In genomic region chr17:44122825-44123355, GRCh38 we compare ENCODE assay signal across 8 cellular contexts. TPM values are rescaled to one million over a fixed set of nuclear protein-coding genes. Genes with fewer than 3 reads are reported as not detected.
DNase-seq lines count a peak whose midpoint lies in the region; ATAC-seq and TF ChIP-seq lines count a peak whose summit lies in the region.

No MANE protein-coding gene starts in this region.

- no peaks in the 10 kb centered on the region for H3K9me3 ChIP-seq in subcutaneous abdominal adipose tissue (ENCODE audit: control insufficient read depth in 5 of 5, low read length in 5 of 5)

- no peak for ATAC-seq in activated naive CD8-positive, alpha-beta T cell treated with anti-CD3 and anti-CD28 coated beads, Interleukin-2, amount 10 ng/mL, durations not matched to agents 7 days and 5 days (ENCODE audit: low read depth)
- peak; percentile 15 for ATAC-seq in left colon
- no peak for ATAC-seq in HG03457 (IDR thresholded peaks at IDR 0.05; ENCODE audit: unreplicated experiment)

- H3K9ac ChIP-seq in subcutaneous abdominal adipose tissue (ENCODE audit: low read length in 5 of 5), result peak overlapping the region in 4 of 5 donors; percentile 71 to 91 (median 82)

- peak overlapping the region; percentile 49 for H3K27ac ChIP-seq in HL-60 (replicated peaks)
- H3K27ac ChIP-seq in subcutaneous abdominal adipose tissue (ENCODE audit: low read depth, low read length), result peak overlapping the region; percentile 54

- H3K27me3 ChIP-seq in HL-60 (ENCODE audit: insufficient read depth, poor library complexity, severe bottlenecking) (no peaks in the 10 kb centered on the region), subcutaneous abdominal adipose tissue (ENCODE audit: control insufficient read depth in 5 of 5, insufficient read depth in 4 of 5, low read length in 5 of 5) (no peaks in the 10 kb centered on the region)

- peak overlapping the region; percentile 89 for H3K27ac Mint-ChIP-seq in activated naive CD8-positive, alpha-beta T cell treated with anti-CD3 and anti-CD28 coated beads, Interleukin-2, amount 10 ng/mL, durations not matched to agents 7 days and 5 days

- H3K4me1 Mint-ChIP-seq in activated naive CD8-positive, alpha-beta T cell treated with anti-CD3 and anti-CD28 coated beads, Interleukin-2, amount 10 ng/mL, durations not matched to agents 7 days and 5 days, result peaks cover 12% of the 10 kb centered on the region

- peaks cover 1 to 44% (median 38%) of the 10 kb centered on the region in 5 donors for H3K4me1 ChIP-seq in subcutaneous abdominal adipose tissue (ENCODE audit: control insufficient read depth in 5 of 5, insufficient read depth in 5 of 5, low read length in 5 of 5)

- DNase-seq in stimulated activated CD4-positive, alpha-beta T cell treated with anti-CD3 and anti-CD28 coated beads, Interleukin-4, amount 100 ng/mL, for 24 hours, result peak; percentile 21
- DNase-seq in stimulated activated CD4-positive, alpha-beta T cell treated with anti-CD3 and anti-CD28 coated beads, Interleukin-1b, Interleukin-23, amount 100 ng/mL, for 48 hours, result no peak
- no peak for DNase-seq in HL-60 (ENCODE audit: low read depth in 1 of 2, low spot score in 1 of 2)
- DNase-seq in activated naive CD8-positive, alpha-beta T cell treated with anti-CD3 and anti-CD28 coated beads, Interleukin-2, amount 10 ng/mL, durations not matched to agents 7 days and 5 days, result no peak
- no peak for DNase-seq in left colon
- DNase-seq in DMS153 (lab: John Stamatoyannopoulos, UW), result no peak

- H3K4me3 ChIP-seq in HL-60 (replicated peaks; ENCODE audit: insufficient read depth, low read length) (peak overlapping the region; percentile 81), subcutaneous abdominal adipose tissue (ENCODE audit: low read depth in 1 of 5, low read length in 5 of 5) (peak overlapping the region; percentile 81 to 95 (median 90))

- peak overlapping the region; percentile 94 for H3K4me3 Mint-ChIP-seq in activated naive CD8-positive, alpha-beta T cell treated with anti-CD3 and anti-CD28 coated beads, Interleukin-2, amount 10 ng/mL, durations not matched to agents 7 days and 5 days

- POLR2A ChIA-PET in activated naive CD8-positive, alpha-beta T cell treated with anti-CD3 and anti-CD28 coated beads, Interleukin-2, amount 10 ng/mL, durations not matched to agents 7 days and 5 days (lab: Charles Lee), result interaction anchor here (0.9 to 2.5 kb wide), 12 partner anchors 10 to 108 kb away, joined by 3 to 17 read pairs (median 4); partner anchors contain the start of genes ATXN7L3, G6PC3, LSM12 and TMEM101

- no peak for TF ChIP-seq CTCF in HL-60 (IDR thresholded peaks at IDR 0.05; ENCODE audit: insufficient read depth, low read length)

- intact Hi-C loops in left colon (cut with DNase I, micrococcal nuclease), result no loop called here

- H3K36me3 Mint-ChIP-seq in activated naive CD8-positive, alpha-beta T cell treated with anti-CD3 and anti-CD28 coated beads, Interleukin-2, amount 10 ng/mL, durations not matched to agents 7 days and 5 days, result no peaks in the 10 kb centered on the region

- peaks cover 8% of the 10 kb centered on the region for H3K27me3 Mint-ChIP-seq in activated naive CD8-positive, alpha-beta T cell treated with anti-CD3 and anti-CD28 coated beads, Interleukin-2, amount 10 ng/mL, durations not matched to agents 7 days and 5 days

- peaks cover 0 to 3% (median 1%) of the 10 kb centered on the region in 5 donors for H3K36me3 ChIP-seq in subcutaneous abdominal adipose tissue (ENCODE audit: control insufficient read depth in 5 of 5, insufficient read depth in 5 of 5, low read length in 5 of 5)

- no peaks in the 10 kb centered on the region for H3K9me3 Mint-ChIP-seq in activated naive CD8-positive, alpha-beta T cell treated with anti-CD3 and anti-CD28 coated beads, Interleukin-2, amount 10 ng/mL, durations not matched to agents 7 days and 5 days

RNA-seq across cellular contexts. Expression of gene HDAC5, which starts 0.6 kb away (rescaled TPM):
- total RNA-seq in activated naive CD8-positive, alpha-beta T cell treated with anti-CD3 and anti-CD28 coated beads, Interleukin-2, amount 10 ng/mL, durations not matched to agents 7 days and 5 days, result 10 to 100 TPM; 46.2 to 48.4 TPM
- total RNA-seq in left colon, result 10 to 100 TPM; 13.8 to 42.8 TPM

RNA-seq across cellular contexts. Expression of gene HROB, which starts 18.8 kb away (rescaled TPM):
- total RNA-seq in activated naive CD8-positive, alpha-beta T cell treated with anti-CD3 and anti-CD28 coated beads, Interleukin-2, amount 10 ng/mL, durations not matched to agents 7 days and 5 days, result 10 to 100 TPM; 13.2 to 14.3 TPM
- 1 to 10 TPM in 1 of 2 donors, under 1 TPM in 1; 0.78 to 3.6 TPM for total RNA-seq in left colon

RNA-seq across cellular contexts. Expression of gene ASB16, which starts 47.6 kb away (rescaled TPM):
- under 1 TPM; 0.19 to 0.51 TPM for total RNA-seq in activated naive CD8-positive, alpha-beta T cell treated with anti-CD3 and anti-CD28 coated beads, Interleukin-2, amount 10 ng/mL, durations not matched to agents 7 days and 5 days
- under 1 TPM in 1 of 2 donors, not detected in 1; 0.56 TPM for total RNA-seq in left colon

RNA-seq across cellular contexts. Expression of gene G6PC3, which starts 52.4 kb away (rescaled TPM):
- 10 to 100 TPM; 18.7 to 18.8 TPM for total RNA-seq in activated naive CD8-positive, alpha-beta T cell treated with anti-CD3 and anti-CD28 coated beads, Interleukin-2, amount 10 ng/mL, durations not matched to agents 7 days and 5 days
- 10 to 100 TPM; 31.2 to 38.2 TPM for total RNA-seq in left colon

RNA-seq across cellular contexts. Expression of gene LSM12, which starts 56.4 kb away (rescaled TPM):
- total RNA-seq in activated naive CD8-positive, alpha-beta T cell treated with anti-CD3 and anti-CD28 coated beads, Interleukin-2, amount 10 ng/mL, durations not matched to agents 7 days and 5 days, result 10 to 100 TPM; 46.9 to 51.4 TPM
- total RNA-seq in left colon, result 10 to 100 TPM; 43.4 to 59.7 TPM
